ENCODE assay signal across 12 cellular contexts in the genomic region with DNA sequence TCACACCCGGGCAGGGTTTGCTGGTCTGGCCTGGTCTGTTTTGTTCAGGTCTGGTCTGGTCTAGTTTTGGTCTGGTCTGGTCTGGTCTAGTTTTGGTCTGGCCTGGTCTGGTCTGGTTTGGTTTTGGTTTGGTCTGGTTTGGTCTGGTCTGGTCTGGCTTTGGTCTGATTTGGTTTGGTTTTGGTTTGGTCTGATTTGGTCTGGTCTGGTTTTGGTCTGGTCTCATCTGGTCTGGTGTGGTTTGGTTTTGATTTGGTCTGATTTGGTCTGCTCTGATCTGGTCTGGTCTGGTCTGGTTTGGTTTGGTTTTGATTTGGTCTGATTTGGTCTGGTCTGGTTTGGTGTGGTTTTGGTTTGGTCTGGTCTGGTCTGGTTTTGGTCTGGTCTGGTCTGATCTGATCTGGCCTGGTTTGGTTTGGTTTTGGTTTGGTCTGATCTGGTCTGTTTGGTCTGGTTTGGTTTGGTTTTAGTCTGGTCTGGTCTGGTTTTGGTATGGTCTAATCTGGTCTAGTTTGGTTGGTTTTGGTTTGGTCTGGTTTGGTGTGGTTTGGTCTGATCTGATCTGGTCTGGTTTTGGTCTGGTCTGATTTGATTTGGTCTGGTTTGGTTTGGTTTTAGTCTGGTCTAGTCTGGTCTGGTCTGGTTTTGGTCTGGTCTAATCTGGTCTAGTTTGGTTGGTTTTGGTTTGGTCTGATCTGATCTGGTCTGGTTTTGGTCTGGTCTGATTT. TPM values are rescaled to one million over a fixed set of nuclear protein-coding genes. Genes with fewer than 3 reads are reported as not detected.
DNase-seq lines count a peak whose midpoint lies in the region; ATAC-seq and TF ChIP-seq lines count a peak whose summit lies in the region.
"Had no signal": no experiment of that assay in that cellular context is flagged by ENCODE, and none has a peak within 500 bp of the region (broad histone marks: within the 10 kb centered on the region; RNA-seq: fewer than 3 reads in every experiment).

No MANE protein-coding gene starts in this region.

- H3K36me3 Mint-ChIP-seq in CD14-positive monocyte (peaks cover 86 to 100% of the 10 kb centered on the region in 2 donors), H9 (ENCODE audit: insufficient read depth in 1 of 3, low read depth in 3 of 3) (peaks cover 50 to 88% (median 70%) of the 10 kb centered on the region in 3 experiments; a peak in 6 of 7 replicates)
- H3K36me3 Mint-ChIP-seq in activated naive CD8-positive, alpha-beta T cell treated with anti-CD3 and anti-CD28 coated beads, Interleukin-2, amount 10 ng/mL, durations not matched to agents 7 days and 5 days = peaks cover 42% of the 10 kb centered on the region
- H3K36me3 Mint-ChIP-seq in naive thymus-derived CD4-positive, alpha-beta T cell = peaks cover 4 to 58% (median 26%) of the 10 kb centered on the region in 5 donors

- H4K91ac ChIP-seq in H9 (ENCODE audit: insufficient read length, low read depth, low read length) = no peak overlapping the region

- H2BK120ac ChIP-seq in H9 (ENCODE audit: low read depth, low read length, poor library complexity, severe bottlenecking) = no peak overlapping the region

- CTCF ChIA-PET in naive thymus-derived CD4-positive, alpha-beta T cell (lab: Charles Lee) = no interaction called here

- ATAC-seq in activated naive CD8-positive, alpha-beta T cell treated with anti-CD3 and anti-CD28 coated beads, Interleukin-2, amount 10 ng/mL, durations not matched to agents 7 days and 5 days (ENCODE audit: low read depth) = no peak
- ATAC-seq in naive thymus-derived CD4-positive, alpha-beta T cell = no peak
- ATAC-seq in GM19035 (IDR thresholded peaks at IDR 0.05; ENCODE audit: unreplicated experiment) = no peak

- peak overlapping the region; percentile 25 for H3K18ac ChIP-seq in H9 (ENCODE audit: insufficient read length, low read depth, low read length)

- peak overlapping the region; percentile 74 for H4K5ac ChIP-seq in H9 (ENCODE audit: insufficient read length, low read depth, low read length)

- TF ChIP-seq CTCF in CD14-positive monocyte (IDR thresholded peaks at IDR 0.05) (no peak), H9 (conservative IDR thresholded peaks at IDR 0.05) (no peak)

- H4K20me1 ChIP-seq in H9 (ENCODE audit: control insufficient read depth, insufficient read depth, insufficient read length) = no peaks in the 10 kb centered on the region

- H3K9me3 Mint-ChIP-seq in CD14-positive monocyte (peaks cover 22 to 31% (median 25%) of the 10 kb centered on the region in 7 donors), H9 (peaks cover 0 to 7% of the 10 kb centered on the region in 2 experiments; a peak in 2 of 5 replicates)
- H3K9me3 Mint-ChIP-seq in activated naive CD8-positive, alpha-beta T cell treated with anti-CD3 and anti-CD28 coated beads, Interleukin-2, amount 10 ng/mL, durations not matched to agents 7 days and 5 days = peaks cover 12% of the 10 kb centered on the region
- peaks cover 0 to 8% (median 0%) of the 10 kb centered on the region in 11 donors for H3K9me3 Mint-ChIP-seq in naive thymus-derived CD4-positive, alpha-beta T cell

- no peak overlapping the region for H3T11ph ChIP-seq in H9 (ENCODE audit: low read length)

- H2AK5ac ChIP-seq in H9 (ENCODE audit: insufficient read length, low read length) = no peak overlapping the region

- POLR2A ChIA-PET in activated naive CD8-positive, alpha-beta T cell treated with anti-CD3 and anti-CD28 coated beads, Interleukin-2, amount 10 ng/mL, durations not matched to agents 7 days and 5 days (lab: Charles Lee) = no interaction called here
- POLR2A ChIA-PET in naive thymus-derived CD4-positive, alpha-beta T cell (lab: Charles Lee) = interaction anchor here (0.6 kb wide), 1 partner anchor 692 kb away, joined by 3 read pairs; no protein-coding TSS in a partner anchor

- H3K23me2 ChIP-seq in H9 (ENCODE audit: insufficient read length, low read depth, low read length, poor library complexity, severe bottlenecking) = no peaks in the 10 kb centered on the region

- DNase-seq in CD14-positive monocyte (ENCODE audit: low spot score) = no peak
- no peak for DNase-seq in H9
- DNase-seq in activated naive CD8-positive, alpha-beta T cell treated with anti-CD3 and anti-CD28 coated beads, Interleukin-2, amount 10 ng/mL, durations not matched to agents 7 days and 5 days = no peak
- DNase-seq in naive thymus-derived CD4-positive, alpha-beta T cell = peak in 1 of 9 donors; percentile 18
- DNase-seq in NAMALWA (ENCODE audit: low spot score) = no peak
- DNase-seq in stimulated activated CD4-positive, alpha-beta T cell treated with anti-CD3 and anti-CD28 coated beads, Interleukin-4, amount 100 ng/mL, for 1 hour = no peak
- DNase-seq in NCI-H226 = no peak
- DNase-seq: foreskin fibroblast, NCI-H2081 treated with DMSO at 0.1 percent for 48 hours, small intestine had no signal

- no peak overlapping the region for H3K4ac ChIP-seq in H9 (ENCODE audit: low read depth, low read length)

- H3K36me3 ChIP-seq in naive thymus-derived CD4-positive, alpha-beta T cell (ENCODE audit: control insufficient read depth in 2 of 3, insufficient read depth in 3 of 3, low read length in 3 of 3) = peaks cover 4 to 75% (median 4%) of the 10 kb centered on the region in 3 experiments

- no peak overlapping the region for H3K4me3 ChIP-seq in naive thymus-derived CD4-positive, alpha-beta T cell (ENCODE audit: low read length)

- H3K4me1 ChIP-seq in H9 (ENCODE audit: insufficient read depth, low read length) = no peaks in the 10 kb centered on the region
- peaks cover 0 to 6% of the 10 kb centered on the region in 2 donors for H3K4me1 ChIP-seq in naive thymus-derived CD4-positive, alpha-beta T cell (ENCODE audit: control insufficient read depth in 2 of 2, insufficient read depth in 2 of 2, low read length in 2 of 2)

- no peak overlapping the region for H2AFZ ChIP-seq in H9 (ENCODE audit: low read length)

- H2BK20ac ChIP-seq in H9 (ENCODE audit: low read depth, low read length, poor library complexity, severe bottlenecking) = no peak overlapping the region

- H3K27me3 Mint-ChIP-seq in CD14-positive monocyte (ENCODE audit: low read depth in 3 of 3) (no peaks in the 10 kb centered on the region), H9 (ENCODE audit: low read depth) (no peaks in the 10 kb centered on the region)
- no peaks in the 10 kb centered on the region for H3K27me3 Mint-ChIP-seq in activated naive CD8-positive, alpha-beta T cell treated with anti-CD3 and anti-CD28 coated beads, Interleukin-2, amount 10 ng/mL, durations not matched to agents 7 days and 5 days
- no peaks in the 10 kb centered on the region for H3K27me3 Mint-ChIP-seq in naive thymus-derived CD4-positive, alpha-beta T cell

- no peak overlapping the region for H3K9ac ChIP-seq in H9 (ENCODE audit: extremely low read depth, insufficient read length, low read length)

- H3K4me1 Mint-ChIP-seq in CD14-positive monocyte = peaks cover 6% of the 10 kb centered on the region
- H3K4me1 Mint-ChIP-seq in H9 = no peaks in the 10 kb centered on the region
- H3K4me1 Mint-ChIP-seq in activated naive CD8-positive, alpha-beta T cell treated with anti-CD3 and anti-CD28 coated beads, Interleukin-2, amount 10 ng/mL, durations not matched to agents 7 days and 5 days = peaks cover 12% of the 10 kb centered on the region
- peaks cover 8 to 19% (median 14%) of the 10 kb centered on the region in 7 donors for H3K4me1 Mint-ChIP-seq in naive thymus-derived CD4-positive, alpha-beta T cell

- no peak overlapping the region for H4K8ac ChIP-seq in H9 (replicated peaks; ENCODE audit: insufficient read length, low read depth, low read length)

- H3K23ac ChIP-seq in H9 (ENCODE audit: insufficient read length, low read depth, low read length) = no peak overlapping the region

- intact Hi-C loops in CD14-positive monocyte (cut with micrococcal nuclease) = no loop called here
- intact Hi-C loops in naive thymus-derived CD4-positive, alpha-beta T cell (cut with micrococcal nuclease) = no loop called here

- no CpG with 5 or more reads among the region's 1 CpG for WGBS in H9 (ENCODE audit: extremely low coverage, insufficient read length, low lambda C conversion rate)

- H2BK12ac ChIP-seq in H9 (ENCODE audit: insufficient read length, low read depth, low read length) = no peak overlapping the region

- no peak overlapping the region for H3K56ac ChIP-seq in H9 (ENCODE audit: insufficient read length, low read depth, low read length)

- no peaks in the 10 kb centered on the region for H3K27me3 ChIP-seq in H9 (ENCODE audit: insufficient read depth, low read length)
- no peaks in the 10 kb centered on the region for H3K27me3 ChIP-seq in naive thymus-derived CD4-positive, alpha-beta T cell (ENCODE audit: control insufficient read depth in 2 of 2, insufficient read depth in 2 of 2, low read length in 2 of 2)

- H3K14ac ChIP-seq in H9 (ENCODE audit: insufficient read depth, low read length) = no peak overlapping the region; the same call in 1 of the 2 replicates

- no peak overlapping the region for H2BK5ac ChIP-seq in H9 (ENCODE audit: insufficient read length, low read length)

- no peak overlapping the region for H2BK15ac ChIP-seq in H9 (ENCODE audit: low read depth, low read length)

- peaks cover 5% of the 10 kb centered on the region; the same call in 1 of the 2 replicates for H3K79me2 ChIP-seq in H9 (ENCODE audit: insufficient read depth, low read length)

- H3K9me3 ChIP-seq in H9 (ENCODE audit: control insufficient read depth, low read depth, low read length) = no peaks in the 10 kb centered on the region
- no peaks in the 10 kb centered on the region for H3K9me3 ChIP-seq in naive thymus-derived CD4-positive, alpha-beta T cell (ENCODE audit: control insufficient read depth in 2 of 3, low read length in 3 of 3)

- no peak overlapping the region for H3K4me2 ChIP-seq in H9 (ENCODE audit: insufficient read depth, insufficient read length, low read length)

- H3K27ac Mint-ChIP-seq in CD14-positive monocyte (peak overlapping the region; percentile 8 to 79 (median 52)), H9 (peak overlapping the region; percentile 19 to 92 (median 89); a peak in 6 of 7 replicates)
- peak overlapping the region; percentile 74 for H3K27ac Mint-ChIP-seq in activated naive CD8-positive, alpha-beta T cell treated with anti-CD3 and anti-CD28 coated beads, Interleukin-2, amount 10 ng/mL, durations not matched to agents 7 days and 5 days
- peak overlapping the region; percentile 54 to 93 (median 89) for H3K27ac Mint-ChIP-seq in naive thymus-derived CD4-positive, alpha-beta T cell

- H3K4me3 Mint-ChIP-seq in CD14-positive monocyte (no peak overlapping the region), H9 (no peak overlapping the region)
- H3K4me3 Mint-ChIP-seq in activated naive CD8-positive, alpha-beta T cell treated with anti-CD3 and anti-CD28 coated beads, Interleukin-2, amount 10 ng/mL, durations not matched to agents 7 days and 5 days = no peak overlapping the region
- peak overlapping the region in 3 of 10 donors; percentile 2 to 33 (median 15) for H3K4me3 Mint-ChIP-seq in naive thymus-derived CD4-positive, alpha-beta T cell

- no peak overlapping the region for H3K27ac ChIP-seq in H9 (ENCODE audit: insufficient read length, low read depth, low read length)
- peak overlapping the region; percentile 54 for H3K27ac ChIP-seq in naive thymus-derived CD4-positive, alpha-beta T cell (ENCODE audit: low read depth, low read length)

- H3K79me1 ChIP-seq in H9 (ENCODE audit: insufficient read depth, low read depth, low read length, poor library complexity, severe bottlenecking) = peaks cover 2% of the 10 kb centered on the region

RNA-seq across cellular contexts. Expression of a gene that starts 14.4 kb away (rescaled TPM):
- polyA plus RNA-seq in CD14-positive monocyte = not detected
- not detected in 2 replicates for total RNA-seq in H9 (2021)
- total RNA-seq in activated naive CD8-positive, alpha-beta T cell treated with anti-CD3 and anti-CD28 coated beads, Interleukin-2, amount 10 ng/mL, durations not matched to agents 7 days and 5 days = under 1 TPM; 0.14 to 0.17 TPM
- under 1 TPM in 2 of 5 experiments, not detected in 3; 0.16 to 0.19 TPM for total RNA-seq in naive thymus-derived CD4-positive, alpha-beta T cell
- not detected for polyA plus RNA-seq in naive thymus-derived CD4-positive, alpha-beta T cell
- polyA plus RNA-seq: neural cell had no signal

RNA-seq across cellular contexts. Expression of a gene that starts 45.2 kb away (rescaled TPM):
- 10 to 100 TPM in 1 of 2 donors, 1 to 10 TPM in 1; 7.2 to 10.2 TPM for polyA plus RNA-seq in CD14-positive monocyte
- 72.5 and 72.7 TPM in 2 replicates for total RNA-seq in H9 (2021)
- total RNA-seq in activated naive CD8-positive, alpha-beta T cell treated with anti-CD3 and anti-CD28 coated beads, Interleukin-2, amount 10 ng/mL, durations not matched to agents 7 days and 5 days = 10 to 100 TPM; 49.3 to 50.3 TPM
- 100 to 1,000 TPM in 3 of 5 experiments, 10 to 100 TPM in 2; 42.7 to 105 (median 102) TPM for total RNA-seq in naive thymus-derived CD4-positive, alpha-beta T cell
- 1 to 10 TPM; 4.0 to 9.0 TPM for polyA plus RNA-seq in naive thymus-derived CD4-positive, alpha-beta T cell
